22 cellular contexts compared by ENCODE assay signal in genomic region chr5:72238712-72239445, GRCh38.
"Had no signal": no experiment of that assay in that cellular context is flagged by ENCODE, and none has a peak within 500 bp of the region (broad histone marks: within the 10 kb centered on the region; RNA-seq: fewer than 3 reads in every experiment).

No MANE protein-coding gene starts in this region.

- H3K27ac Mint-ChIP-seq: activated CD8-positive, alpha-beta T cell treated with anti-CD3 and anti-CD28 coated beads, Interleukin-2, amount 10 ng/mL, durations not matched to agents 7 days and 5 days; activated naive CD8-positive, alpha-beta T cell; dendritic cell treated with granulocyte-macrophage colony-stimulating factor and Interleukin-4, amounts not matched to agents 40 ng/mL and 50 ng/mL, for 4 days; natural killer cell treated with Interleukin-12 subunit alpha and Interleukin-12 subunit beta and Interleukin-15 and Interleukin-18, amount 100 ng/mL, for 72 hours; stimulated activated naive CD8-positive, alpha-beta T cell treated with anti-CD3 and anti-CD28 coated beads, Interleukin-15, amount 100 ng/mL, for 72 hours had no signal

- H3K27me3 ChIP-seq: body of pancreas, heart right ventricle, spleen, upper lobe of right lung had no signal

- H3K9me3 ChIP-seq: body of pancreas, heart right ventricle, spleen, thoracic aorta, upper lobe of right lung had no signal

- H3K27ac ChIP-seq: body of pancreas, epithelial cell of prostate, heart right ventricle, spleen, thoracic aorta, upper lobe of right lung had no signal

- H3K4me3 Mint-ChIP-seq: activated CD8-positive, alpha-beta T cell treated with anti-CD3 and anti-CD28 coated beads, Interleukin-2, amount 10 ng/mL, durations not matched to agents 7 days and 5 days; activated naive CD8-positive, alpha-beta T cell; dendritic cell treated with granulocyte-macrophage colony-stimulating factor and Interleukin-4, amounts not matched to agents 40 ng/mL and 50 ng/mL, for 4 days; natural killer cell treated with Interleukin-12 subunit alpha and Interleukin-12 subunit beta and Interleukin-15 and Interleukin-18, amount 100 ng/mL, for 72 hours; stimulated activated naive CD8-positive, alpha-beta T cell treated with anti-CD3 and anti-CD28 coated beads, Interleukin-15, amount 100 ng/mL, for 72 hours had no signal

- H3K9me3 Mint-ChIP-seq: dendritic cell treated with granulocyte-macrophage colony-stimulating factor and Interleukin-4, amounts not matched to agents 40 ng/mL and 50 ng/mL, for 4 days; natural killer cell treated with Interleukin-12 subunit alpha and Interleukin-12 subunit beta and Interleukin-15 and Interleukin-18, amount 100 ng/mL, for 72 hours; stimulated activated naive CD8-positive, alpha-beta T cell treated with anti-CD3 and anti-CD28 coated beads, Interleukin-15, amount 100 ng/mL, for 72 hours had no signal

- ATAC-seq: activated CD8-positive, alpha-beta T cell treated with anti-CD3 and anti-CD28 coated beads, Interleukin-2, amount 10 ng/mL, durations not matched to agents 7 days and 5 days; body of pancreas; heart right ventricle; natural killer cell treated with Interleukin-12 subunit alpha and Interleukin-12 subunit beta and Interleukin-15 and Interleukin-18, amount 100 ng/mL, for 72 hours; sciatic nerve; stimulated activated naive CD8-positive, alpha-beta T cell treated with anti-CD3 and anti-CD28 coated beads, Interleukin-15, amount 100 ng/mL, for 72 hours; upper lobe of right lung had no signal

- H3K4me3 ChIP-seq: body of pancreas, heart right ventricle, spleen, thoracic aorta, upper lobe of right lung had no signal

- H3K27me3 Mint-ChIP-seq: activated naive CD8-positive, alpha-beta T cell; dendritic cell treated with granulocyte-macrophage colony-stimulating factor and Interleukin-4, amounts not matched to agents 40 ng/mL and 50 ng/mL, for 4 days; natural killer cell treated with Interleukin-12 subunit alpha and Interleukin-12 subunit beta and Interleukin-15 and Interleukin-18, amount 100 ng/mL, for 72 hours; stimulated activated naive CD8-positive, alpha-beta T cell treated with anti-CD3 and anti-CD28 coated beads, Interleukin-15, amount 100 ng/mL, for 72 hours had no signal

- H3K36me3 ChIP-seq: thoracic aorta had no signal

- DNase-seq: activated CD4-positive, alpha-beta T cell treated with anti-CD3 and anti-CD28 coated beads for 48 hours; activated CD8-positive, alpha-beta memory T cell treated with anti-CD3 and anti-CD28 coated beads, Interleukin-2, amount 50 U/mL, for 4 hours; activated CD8-positive, alpha-beta T cell treated with anti-CD3 and anti-CD28 coated beads, Interleukin-2, amount 10 ng/mL, durations not matched to agents 7 days and 5 days; activated effector memory CD4-positive, alpha-beta T cell treated with anti-CD3 and anti-CD28 coated beads, Interleukin-2, amount 50 U/mL, for 16 hours; activated T-cell treated with anti-CD3 and anti-CD28 coated beads, Interleukin-2, amount 50 U/mL, for 48 hours; amniotic stem cell; body of pancreas; central memory CD4-positive, alpha-beta T cell; effector memory CD4-positive, alpha-beta T cell; heart right ventricle; kidney glomerular epithelial cell; mesenchymal stem cell; spleen; stimulated activated naive CD8-positive, alpha-beta T cell treated with anti-CD3 and anti-CD28 coated beads, Interleukin-15, amount 100 ng/mL, for 72 hours; T-helper 2 cell; upper lobe of right lung had no signal
